Comparison of ENCODE assay signal across 24 cellular contexts in genomic region chr17:9121186-9121820, GRCh38.
"Had no signal": no experiment of that assay in that cellular context is flagged by ENCODE, and none has a peak within 500 bp of the region (broad histone marks: within the 10 kb centered on the region; RNA-seq: fewer than 3 reads in every experiment).

No MANE protein-coding gene starts in this region.

- H3K36me3 ChIP-seq: adrenal gland, colonic mucosa, pancreas, right lobe of liver had no signal

- H3K4me3 ChIP-seq: adrenal gland, colonic mucosa, lung, pancreas, psoas muscle, right lobe of liver, smooth muscle cell, testis had no signal

- H3K4me1 Mint-ChIP-seq: activated T-helper 17 cell treated with anti-CD3 and anti-CD28 coated beads, Interleukin-2, amount 50 U/mL, for 72 hours; natural killer cell had no signal

- H3K36me3 Mint-ChIP-seq: activated naive CD8-positive, alpha-beta T cell; natural killer cell; stimulated activated naive B cell treated with anti-CD40 and anti-IgM and Interleukin-4, amounts not matched to agents 10 μg/mL and 1 μg/mL and 100 μg/mL, for 72 hours; WTC11 had no signal

- H3K27ac ChIP-seq: adrenal gland, colonic mucosa, epithelial cell of prostate, foreskin keratinocyte, pancreas, psoas muscle, right lobe of liver, testis had no signal

- ATAC-seq: activated CD4-positive, alpha-beta T cell treated with anti-CD3 and anti-CD28 coated beads for 36 hours; activated T-helper 17 cell treated with anti-CD3 and anti-CD28 coated beads, Interleukin-2, amount 50 U/mL, for 72 hours; foreskin keratinocyte; natural killer cell; pancreas; psoas muscle; stimulated activated naive B cell treated with anti-CD40 and anti-IgM and Interleukin-4, amounts not matched to agents 10 μg/mL and 1 μg/mL and 100 μg/mL, for 72 hours had no signal

- H3K27me3 ChIP-seq: adrenal gland, colonic mucosa, foreskin keratinocyte, pancreas, right lobe of liver, testis had no signal

- H3K4me3 Mint-ChIP-seq: activated CD4-positive, alpha-beta T cell treated with anti-CD3 and anti-CD28 coated beads for 36 hours; activated naive CD8-positive, alpha-beta T cell; activated T-cell treated with anti-CD3 and anti-CD28 coated beads, Interleukin-2, amount 50 U/mL, for 24 hours; activated T-helper 17 cell treated with anti-CD3 and anti-CD28 coated beads, Interleukin-2, amount 50 U/mL, for 72 hours; natural killer cell; stimulated activated naive B cell treated with anti-CD40 and anti-IgM and Interleukin-4, amounts not matched to agents 10 μg/mL and 1 μg/mL and 100 μg/mL, for 72 hours; T-helper 1 cell treated with Interleukin-12 subunit alpha and Interleukin-12 subunit beta and Interleukin-4 antibody, amounts not matched to agents 30 μg/mL and 1 μg/mL, for 36 hours; type B pancreatic cell; WTC11 had no signal

- H3K4me1 ChIP-seq: adrenal gland, colonic mucosa, foreskin keratinocyte, pancreas, psoas muscle, right lobe of liver, testis had no signal

- H3K27ac Mint-ChIP-seq: activated CD4-positive, alpha-beta T cell treated with anti-CD3 and anti-CD28 coated beads for 36 hours; activated naive CD8-positive, alpha-beta T cell; activated T-cell treated with anti-CD3 and anti-CD28 coated beads, Interleukin-2, amount 50 U/mL, for 24 hours; activated T-helper 17 cell treated with anti-CD3 and anti-CD28 coated beads, Interleukin-2, amount 50 U/mL, for 72 hours; natural killer cell; stimulated activated naive B cell treated with anti-CD40 and anti-IgM and Interleukin-4, amounts not matched to agents 10 μg/mL and 1 μg/mL and 100 μg/mL, for 72 hours; T-helper 1 cell treated with Interleukin-12 subunit alpha and Interleukin-12 subunit beta and Interleukin-4 antibody, amounts not matched to agents 30 μg/mL and 1 μg/mL, for 36 hours; type B pancreatic cell; WTC11 had no signal

- DNase-seq: activated CD4-positive, alpha-beta T cell treated with anti-CD3 and anti-CD28 coated beads, Interleukin-2, amount 50 U/mL, for 4 hours; activated CD8-positive, alpha-beta memory T cell treated with anti-CD3 and anti-CD28 coated beads for 24 hours; activated CD8-positive, alpha-beta memory T cell treated with anti-CD3 and anti-CD28 coated beads, Interleukin-2, amount 50 U/mL, for 4 hours; activated T-cell treated with anti-CD3 and anti-CD28 coated beads, Interleukin-2, amount 50 U/mL, for 24 hours; adrenal gland; central memory CD4-positive, alpha-beta T cell; colonic mucosa; foreskin keratinocyte; natural killer cell; psoas muscle; right lobe of liver; stimulated activated naive B cell treated with anti-CD40 and anti-IgM and Interleukin-4, amounts not matched to agents 10 μg/mL and 1 μg/mL and 100 μg/mL, for 72 hours; T1000 had no signal

- H3K9me3 ChIP-seq: adrenal gland, colonic mucosa, pancreas, right lobe of liver, testis had no signal

- H3K9me3 Mint-ChIP-seq: natural killer cell, type B pancreatic cell had no signal
